ENCODE assay signal across 19 cellular contexts in genomic region chr1:93671090-93671743, GRCh38. TPM values are rescaled to one million over a fixed set of nuclear protein-coding genes. Genes with fewer than 3 reads are reported as not detected.
DNase-seq lines count a peak whose midpoint lies in the region; ATAC-seq and TF ChIP-seq lines count a peak whose summit lies in the region.
"Had no signal": no experiment of that assay in that cellular context is flagged by ENCODE, and none has a peak within 500 bp of the region (broad histone marks: within the 10 kb centered on the region; RNA-seq: fewer than 3 reads in every experiment).

No MANE protein-coding gene starts in this region.

- H3K27me3 ChIP-seq in lower lobe of right lung (ENCODE audit: low read depth) (no peaks in the 10 kb centered on the region), thyroid gland (no peaks in the 10 kb centered on the region), GM23248 (replicated peaks; ENCODE audit: insufficient read depth) (no peaks in the 10 kb centered on the region)
- H3K27me3 ChIP-seq: cardiac muscle cell had no signal

- 0 out of 2 replicates have a peak overlapping the region, but pooled peaks have one; percentile 38 for H3K27ac Mint-ChIP-seq in HFFc6
- H3K27ac Mint-ChIP-seq in activated T-helper 2 cell treated with anti-CD3 and anti-CD28 coated beads, Interferon-gamma antibody, Interleukin-2, Interleukin-4, amounts not matched to agents 10 μg/mL and 5 μg/mL and 100 μg/mL, durations not matched to agents 14 hours and 24 hours and 36 hours = no peak overlapping the region
- H3K27ac Mint-ChIP-seq: activated naive CD8-positive, alpha-beta T cell treated with anti-CD3 and anti-CD28 coated beads for 36 hours; CD4-positive, CD25-positive, alpha-beta regulatory T cell; T-helper 1 cell treated with Interleukin-12 subunit alpha and Interleukin-12 subunit beta and Interleukin-4 antibody, amounts not matched to agents 30 μg/mL and 1 μg/mL, for 36 hours had no signal

- TF ChIP-seq CTCF in HFFc6 (IDR thresholded peaks at IDR 0.05) = no peak
- TF ChIP-seq CTCF in RWPE1 (conservative IDR thresholded peaks at IDR 0.05; ENCODE audit: low read depth) = no peak
- no peak for TF ChIP-seq CTCF in lower lobe of right lung (IDR thresholded peaks at IDR 0.05)
- TF ChIP-seq CTCF in thyroid gland (IDR thresholded peaks at IDR 0.05) = no peak

- no peaks in the 10 kb centered on the region for H3K9me3 Mint-ChIP-seq in HFFc6
- no peaks in the 10 kb centered on the region for H3K9me3 Mint-ChIP-seq in activated T-helper 2 cell treated with anti-CD3 and anti-CD28 coated beads, Interferon-gamma antibody, Interleukin-2, Interleukin-4, amounts not matched to agents 10 μg/mL and 5 μg/mL and 100 μg/mL, durations not matched to agents 14 hours and 24 hours and 36 hours
- H3K9me3 Mint-ChIP-seq: activated naive CD8-positive, alpha-beta T cell treated with anti-CD3 and anti-CD28 coated beads for 36 hours; CD4-positive, CD25-positive, alpha-beta regulatory T cell; natural killer cell treated with Interleukin-12 subunit alpha and Interleukin-12 subunit beta and Interleukin-15 and Interleukin-18, amount 100 ng/mL, for 72 hours; T-helper 1 cell treated with Interleukin-12 subunit alpha and Interleukin-12 subunit beta and Interleukin-4 antibody, amounts not matched to agents 30 μg/mL and 1 μg/mL, for 36 hours had no signal

- DNase-seq in HFFc6 = no peak
- DNase-seq in RWPE1 (ENCODE audit: low spot score) = no peak
- DNase-seq in lower lobe of right lung = no peak
- DNase-seq in thyroid gland = no peak
- DNase-seq in GM23248 = no peak
- DNase-seq in NCI-H524 (lab: John Stamatoyannopoulos, UW) = no peak
- DNase-seq in activated T-helper 2 cell treated with anti-CD3 and anti-CD28 coated beads, Interferon-gamma antibody, Interleukin-2, Interleukin-4, amounts not matched to agents 10 μg/mL and 5 μg/mL and 100 μg/mL, durations not matched to agents 14 hours and 24 hours and 36 hours (ENCODE audit: low spot score) = no peak
- DNase-seq: activated effector memory CD4-positive, alpha-beta T cell treated with anti-CD3 and anti-CD28 coated beads, Interleukin-2, amount 50 U/mL, for 16 hours; activated naive CD8-positive, alpha-beta T cell treated with anti-CD3 and anti-CD28 coated beads for 36 hours; activated T-cell treated with anti-CD3 and anti-CD28 coated beads for 4 hours; aorta; CD4-positive, CD25-positive, alpha-beta regulatory T cell; NCI-H1694 treated with DMSO at 0.1 percent for 48 hours; NCI-H526 treated with DMSO at 0.1 percent for 48 hours had no signal

- H3K4me1 ChIP-seq in lower lobe of right lung (peaks cover 87% of the 10 kb centered on the region), thyroid gland (peaks cover 46 to 70% of the 10 kb centered on the region in 2 donors), GM23248 (ENCODE audit: insufficient read depth) (peaks cover 88% of the 10 kb centered on the region)

- TF ChIP-seq POLR2A in thyroid gland (IDR thresholded peaks at IDR 0.05) = no peak

- H3K9ac ChIP-seq in GM23248 = no peak overlapping the region

- peaks cover 20% of the 10 kb centered on the region for H3K36me3 ChIP-seq in lower lobe of right lung
- no peaks in the 10 kb centered on the region for H3K36me3 ChIP-seq in thyroid gland
- peaks cover 59% of the 10 kb centered on the region for H3K36me3 ChIP-seq in GM23248 (ENCODE audit: low read depth)
- H3K36me3 ChIP-seq: cardiac muscle cell had no signal

- H3K27me3 Mint-ChIP-seq in HFFc6 (ENCODE audit: insufficient read depth) = no peaks in the 10 kb centered on the region; the same call in 1 of the 2 replicates
- H3K27me3 Mint-ChIP-seq in activated T-helper 2 cell treated with anti-CD3 and anti-CD28 coated beads, Interferon-gamma antibody, Interleukin-2, Interleukin-4, amounts not matched to agents 10 μg/mL and 5 μg/mL and 100 μg/mL, durations not matched to agents 14 hours and 24 hours and 36 hours (ENCODE audit: low read depth) = no peaks in the 10 kb centered on the region
- H3K27me3 Mint-ChIP-seq: activated naive CD8-positive, alpha-beta T cell treated with anti-CD3 and anti-CD28 coated beads for 36 hours; natural killer cell treated with Interleukin-12 subunit alpha and Interleukin-12 subunit beta and Interleukin-15 and Interleukin-18, amount 100 ng/mL, for 72 hours had no signal

- POLR2A ChIA-PET in RWPE1 (lab: Yijun Ruan, JAX; ENCODE audit: low non-redundant PET) = no interaction called here

- H3K4me1 Mint-ChIP-seq in HFFc6 (ENCODE audit: low read depth) = peaks cover 94% of the 10 kb centered on the region
- H3K4me1 Mint-ChIP-seq in activated T-helper 2 cell treated with anti-CD3 and anti-CD28 coated beads, Interferon-gamma antibody, Interleukin-2, Interleukin-4, amounts not matched to agents 10 μg/mL and 5 μg/mL and 100 μg/mL, durations not matched to agents 14 hours and 24 hours and 36 hours (ENCODE audit: low read depth) = peaks cover 16% of the 10 kb centered on the region
- H3K4me1 Mint-ChIP-seq: activated naive CD8-positive, alpha-beta T cell treated with anti-CD3 and anti-CD28 coated beads for 36 hours; CD4-positive, CD25-positive, alpha-beta regulatory T cell had no signal

- ATAC-seq in lower lobe of right lung = no peak

- H3K4me3 ChIP-seq in lower lobe of right lung = no peak overlapping the region
- no peak overlapping the region for H3K4me3 ChIP-seq in thyroid gland (replicated peaks in 1 of 3)
- no peak overlapping the region for H3K4me3 ChIP-seq in GM23248
- H3K4me3 ChIP-seq: cardiac muscle cell, coronary artery, mucosa of descending colon had no signal

- peaks cover 90% of the 10 kb centered on the region for H3F3A ChIP-seq in GM23248 (ENCODE audit: insufficient read depth)

- H2AFZ ChIP-seq in GM23248 = no peak overlapping the region

- no peaks in the 10 kb centered on the region for H3K9me2 ChIP-seq in GM23248 (ENCODE audit: insufficient read depth)

- CTCF ChIA-PET in RWPE1 (lab: Yijun Ruan, JAX) = interaction anchor here (0.6 to 1.4 kb wide), 6 partner anchors 10 to 188 kb away, joined by 3 to 5 read pairs (median 4); partner anchors contain the start of gene BCAR3

- H3K36me3 Mint-ChIP-seq in HFFc6 (ENCODE audit: low read depth) = peaks cover 42% of the 10 kb centered on the region
- peaks cover 22% of the 10 kb centered on the region for H3K36me3 Mint-ChIP-seq in activated T-helper 2 cell treated with anti-CD3 and anti-CD28 coated beads, Interferon-gamma antibody, Interleukin-2, Interleukin-4, amounts not matched to agents 10 μg/mL and 5 μg/mL and 100 μg/mL, durations not matched to agents 14 hours and 24 hours and 36 hours (ENCODE audit: low read depth)
- H3K36me3 Mint-ChIP-seq: activated naive CD8-positive, alpha-beta T cell treated with anti-CD3 and anti-CD28 coated beads for 36 hours; CD4-positive, CD25-positive, alpha-beta regulatory T cell had no signal

- peaks cover 100% of the 10 kb centered on the region for H3K79me2 ChIP-seq in GM23248 (ENCODE audit: insufficient read depth)

- H3K9me3 ChIP-seq in lower lobe of right lung = no peaks in the 10 kb centered on the region
- H3K9me3 ChIP-seq in thyroid gland = no peaks in the 10 kb centered on the region
- no peaks in the 10 kb centered on the region for H3K9me3 ChIP-seq in GM23248 (ENCODE audit: low read depth)
- H3K9me3 ChIP-seq: mucosa of descending colon had no signal

- intact Hi-C loops in lower lobe of right lung (cut with DNase I) (no loop called here), thyroid gland (cut with DNase I) (no loop called here)
- intact Hi-C loops in activated T-helper 2 cell treated with anti-CD3 and anti-CD28 coated beads, Interferon-gamma antibody, Interleukin-2, Interleukin-4, amounts not matched to agents 10 μg/mL and 5 μg/mL and 100 μg/mL, durations not matched to agents 14 hours and 24 hours and 36 hours (cut with micrococcal nuclease) = no loop called here

- no peak overlapping the region for H3K4me3 Mint-ChIP-seq in HFFc6
- no peak overlapping the region for H3K4me3 Mint-ChIP-seq in activated T-helper 2 cell treated with anti-CD3 and anti-CD28 coated beads, Interferon-gamma antibody, Interleukin-2, Interleukin-4, amounts not matched to agents 10 μg/mL and 5 μg/mL and 100 μg/mL, durations not matched to agents 14 hours and 24 hours and 36 hours (ENCODE audit: low read depth)
- H3K4me3 Mint-ChIP-seq: activated naive CD8-positive, alpha-beta T cell treated with anti-CD3 and anti-CD28 coated beads for 36 hours; CD4-positive, CD25-positive, alpha-beta regulatory T cell; natural killer cell treated with Interleukin-12 subunit alpha and Interleukin-12 subunit beta and Interleukin-15 and Interleukin-18, amount 100 ng/mL, for 72 hours; T-helper 1 cell treated with Interleukin-12 subunit alpha and Interleukin-12 subunit beta and Interleukin-4 antibody, amounts not matched to agents 30 μg/mL and 1 μg/mL, for 36 hours had no signal

- peaks cover 38% of the 10 kb centered on the region for H4K20me1 ChIP-seq in GM23248 (ENCODE audit: insufficient read depth)

- 95 to 97% methylated on average over 12 of the region's 12 CpGs for WGBS in thyroid gland, 2 donors
- 96 to 97% methylated on average over 12 of the region's 12 CpGs for WGBS in GM23248 (ENCODE audit: low coverage in 1 of 2, low lambda C conversion rate in 2 of 2, missing lambda C conversion rate in 2 of 2), 2 experiments

- H3K27ac ChIP-seq in RWPE1 (peak overlapping the region; percentile 43), lower lobe of right lung (peak overlapping the region; percentile 52), thyroid gland (peak overlapping the region; percentile 60 to 76 (median 64)), GM23248 (no peak overlapping the region)
- H3K27ac ChIP-seq: cardiac muscle cell had no signal

- in situ Hi-C loops in GM23248 (cut with MboI) = no loop called here

- H3K4me2 ChIP-seq in GM23248 (ENCODE audit: unreplicated experiment) = no peak overlapping the region

RNA-seq across cellular contexts. Expression of gene BCAR3, which starts 10.4 kb away (rescaled TPM):
- 10 to 100 TPM; 24.4 to 55.1 (median 26.2) TPM for total RNA-seq in HFFc6 (2021; fragmentation: NEBNext Ultra II Directional; extraction: Animal tissue kit (Norgen Biotek cat#: 25700))
- total RNA-seq in lower lobe of right lung (24.9 TPM), thyroid gland (10 to 100 TPM; 29.6 to 46.7 (median 37.0) TPM)
- 79.5 and 83.2 TPM in 2 replicates for total RNA-seq in GM23248 (2014; rRNA removed; shearing (Covaris generic))
- polyA plus RNA-seq in GM23248 (2016; fragmentation: Nextera tagmentation; extraction: Ambion mirVana) = 62.2 and 65.1 TPM in 2 replicates
- total RNA-seq in activated T-helper 2 cell treated with anti-CD3 and anti-CD28 coated beads, Interferon-gamma antibody, Interleukin-2, Interleukin-4, amounts not matched to agents 10 μg/mL and 5 μg/mL and 100 μg/mL, durations not matched to agents 14 hours and 24 hours and 36 hours = 8.1 and 9.4 TPM in 2 replicates
